Comparison of ENCODE assay signal across 16 cellular contexts in the genomic region with DNA sequence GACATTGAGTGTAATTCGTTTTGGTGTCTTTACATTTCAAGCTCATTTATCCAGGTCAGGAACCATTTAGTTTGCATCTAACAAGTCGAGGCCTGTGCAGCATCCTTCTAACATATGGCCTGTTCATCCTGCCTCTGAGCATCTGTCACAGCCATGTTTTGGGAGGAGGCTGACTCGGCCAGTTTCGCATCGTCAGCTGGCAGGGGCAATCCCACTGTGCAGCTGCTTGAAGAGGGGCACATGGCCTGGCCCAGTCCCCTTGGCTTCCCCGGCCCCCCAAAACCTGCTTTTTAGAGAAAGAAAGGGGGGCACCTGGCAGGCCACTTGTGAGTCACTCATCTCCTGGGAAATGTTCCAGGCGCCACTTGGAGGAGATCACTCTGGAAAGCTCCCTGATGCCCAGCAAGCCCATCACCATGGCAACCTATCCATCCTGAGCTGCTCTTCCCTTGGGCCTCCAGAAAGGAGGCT. TPM values are rescaled to one million over a fixed set of nuclear protein-coding genes. Genes with fewer than 3 reads are reported as not detected.
DNase-seq lines count a peak whose midpoint lies in the region; ATAC-seq and TF ChIP-seq lines count a peak whose summit lies in the region.
"Had no signal": no experiment of that assay in that cellular context is flagged by ENCODE, and none has a peak within 500 bp of the region (broad histone marks: within the 10 kb centered on the region; RNA-seq: fewer than 3 reads in every experiment).

No MANE protein-coding gene starts in this region.

- peak overlapping the region; percentile 47 for H3K27ac ChIP-seq in WERI-Rb-1
- H3K27ac ChIP-seq: left ventricle myocardium inferior, stomach had no signal

- no peak for ATAC-seq in HG03432 (IDR thresholded peaks at IDR 0.05; ENCODE audit: unreplicated experiment)
- no peak for ATAC-seq in stimulated activated naive CD8-positive, alpha-beta T cell treated with anti-CD3 and anti-CD28 coated beads, Interleukin-15, amount 100 ng/mL, for 72 hours
- ATAC-seq: activated CD8-positive, alpha-beta T cell treated with anti-CD3 and anti-CD28 coated beads, Interleukin-2, amount 10 ng/mL, durations not matched to agents 7 days and 5 days had no signal

- no peaks in the 10 kb centered on the region for H3K36me3 Mint-ChIP-seq in glutamatergic neuron (ENCODE audit: unreplicated experiment)

- no peaks in the 10 kb centered on the region for H3K27me3 ChIP-seq in WERI-Rb-1 (ENCODE audit: insufficient read depth, low read depth, severe bottlenecking)
- H3K27me3 ChIP-seq: stomach had no signal

- no peaks in the 10 kb centered on the region for H3K36me3 ChIP-seq in WERI-Rb-1
- H3K36me3 ChIP-seq: left ventricle myocardium inferior, stomach had no signal

- peak overlapping the region; percentile 99 for H3K27ac Mint-ChIP-seq in glutamatergic neuron (ENCODE audit: unreplicated experiment)
- no peak overlapping the region for H3K27ac Mint-ChIP-seq in stimulated activated naive CD8-positive, alpha-beta T cell treated with anti-CD3 and anti-CD28 coated beads, Interleukin-15, amount 100 ng/mL, for 72 hours
- H3K27ac Mint-ChIP-seq: activated CD8-positive, alpha-beta T cell treated with anti-CD3 and anti-CD28 coated beads, Interleukin-2, amount 10 ng/mL, durations not matched to agents 7 days and 5 days had no signal

- H3K4me1 Mint-ChIP-seq in glutamatergic neuron (ENCODE audit: low read depth, unreplicated experiment): peaks cover 47% of the 10 kb centered on the region
- H3K4me1 Mint-ChIP-seq in stimulated activated naive CD8-positive, alpha-beta T cell treated with anti-CD3 and anti-CD28 coated beads, Interleukin-15, amount 100 ng/mL, for 72 hours: peaks cover 5% of the 10 kb centered on the region
- H3K4me1 Mint-ChIP-seq: naive B cell had no signal

- peaks cover 24% of the 10 kb centered on the region for H3K9me3 Mint-ChIP-seq in glutamatergic neuron (ENCODE audit: unreplicated experiment)
- no peaks in the 10 kb centered on the region for H3K9me3 Mint-ChIP-seq in stimulated activated naive CD8-positive, alpha-beta T cell treated with anti-CD3 and anti-CD28 coated beads, Interleukin-15, amount 100 ng/mL, for 72 hours

- TF ChIP-seq CTCF in WERI-Rb-1 (IDR thresholded peaks at IDR 0.05; ENCODE audit: low read depth, low read length) (no peak), glutamatergic neuron (IDR thresholded peaks at IDR 0.05; ENCODE audit: partially characterized antibody, unreplicated experiment) (no peak)

- H3K4me3 Mint-ChIP-seq in glutamatergic neuron (ENCODE audit: unreplicated experiment): peak overlapping the region; percentile 53
- no peak overlapping the region for H3K4me3 Mint-ChIP-seq in stimulated activated naive CD8-positive, alpha-beta T cell treated with anti-CD3 and anti-CD28 coated beads, Interleukin-15, amount 100 ng/mL, for 72 hours
- H3K4me3 Mint-ChIP-seq: activated CD8-positive, alpha-beta T cell treated with anti-CD3 and anti-CD28 coated beads, Interleukin-2, amount 10 ng/mL, durations not matched to agents 7 days and 5 days; naive B cell had no signal

- no peak overlapping the region for H3K4me3 ChIP-seq in WERI-Rb-1 (ENCODE audit: low read depth, low read length)
- H3K4me3 ChIP-seq: left ventricle myocardium inferior, stomach had no signal

- DNase-seq in EH (ENCODE audit: low read depth) (peak; percentile 52), NCI-H1694 treated with DMSO at 0.1 percent for 48 hours (lab: John Stamatoyannopoulos, UW) (peak; percentile 95), WERI-Rb-1 (peak; percentile 55), glutamatergic neuron (peak; percentile 65), NCI-H2227 (lab: John Stamatoyannopoulos, UW; ENCODE audit: unreplicated experiment) (no peak), AML-193 (lab: John Stamatoyannopoulos, UW) (no peak)
- DNase-seq in stimulated activated naive CD8-positive, alpha-beta T cell treated with anti-CD3 and anti-CD28 coated beads, Interleukin-15, amount 100 ng/mL, for 72 hours: no peak
- DNase-seq: activated CD8-positive, alpha-beta T cell treated with anti-CD3 and anti-CD28 coated beads, Interleukin-2, amount 10 ng/mL, durations not matched to agents 7 days and 5 days; activated effector memory CD4-positive, alpha-beta T cell treated with Interleukin-2 at 50 U/mL for 16 hours; aorta; KG1; left ventricle myocardium inferior; naive B cell; NCI-H187; stomach had no signal

- no peaks in the 10 kb centered on the region for H3K9me3 ChIP-seq in WERI-Rb-1 (ENCODE audit: severe bottlenecking)
- H3K9me3 ChIP-seq: left ventricle myocardium inferior, stomach had no signal

- peaks cover 25% of the 10 kb centered on the region for H3K27me3 Mint-ChIP-seq in glutamatergic neuron (ENCODE audit: unreplicated experiment)
- peaks cover 76% of the 10 kb centered on the region for H3K27me3 Mint-ChIP-seq in stimulated activated naive CD8-positive, alpha-beta T cell treated with anti-CD3 and anti-CD28 coated beads, Interleukin-15, amount 100 ng/mL, for 72 hours

RNA-seq across cellular contexts. Expression of a gene that starts 31.4 kb away (rescaled TPM):
- total RNA-seq in glutamatergic neuron (ENCODE audit: unreplicated experiment): 212 TPM

Comparison
In these comparisons a context has a peak if more than half of its experiments do, and no peak if none do; other contexts are left out.
1. DNase-seq: peak in EH (single experiment), NCI-H1694 treated with DMSO at 0.1 percent for 48 hours (single experiment), WERI-Rb-1 (single experiment) and glutamatergic neuron (single experiment); none in NCI-H2227 (single experiment), AML-193 (0 of 2) and stimulated activated naive CD8-positive, alpha-beta T cell treated with anti-CD3 and anti-CD28 coated beads, Interleukin-15, amount 100 ng/mL, for 72 hours (0 of 2).